ENCODE assay signal across 20 cellular contexts in genomic region chr16:1464196-1464893, GRCh38. TPM values are rescaled to one million over a fixed set of nuclear protein-coding genes. Genes with fewer than 3 reads are reported as not detected.
DNase-seq lines count a peak whose midpoint lies in the region; ATAC-seq, FAIRE-seq and TF ChIP-seq lines count a peak whose summit lies in the region.
"Had no signal": no experiment of that assay in that cellular context is flagged by ENCODE, and none has a peak within 500 bp of the region (broad histone marks: within the 10 kb centered on the region; RNA-seq: fewer than 3 reads in every experiment).

No MANE protein-coding gene starts in this region.

- no peak overlapping the region for H3K27ac Mint-ChIP-seq in CD8-positive, alpha-beta memory T cell
- H3K27ac Mint-ChIP-seq: CD4-positive, CD25-positive, alpha-beta regulatory T cell; GM23338 had no signal

- H3K14ac ChIP-seq in neuronal stem cell (ENCODE audit: low read length): no peak overlapping the region

- no peak overlapping the region for H3K9ac ChIP-seq in HepG2 (ENCODE audit: insufficient read depth, low read depth, low read length)
- no peak overlapping the region for H3K9ac ChIP-seq in neuronal stem cell (ENCODE audit: low read depth, low read length, poor library complexity)

- in situ Hi-C loops in HepG2 (cut with HindIII; ENCODE audit: extremely low pct_ligation_motif_present, low pct_unique_long_range_greater_than_20kb): no loop called here

- CTCF ChIA-PET in HepG2 (lab: Yijun Ruan, JAX; ENCODE audit: low intra/inter-chr PET ratio, low total read pairs): no interaction called here
- CTCF ChIA-PET in CD8-positive, alpha-beta memory T cell (lab: Charles Lee): no interaction called here

- intact Hi-C loops in right cardiac atrium (cut with DNase I): no loop called here
- intact Hi-C loops in left ventricle myocardium inferior (cut with micrococcal nuclease): no loop called here
- intact Hi-C loops in HepG2 (cut with micrococcal nuclease; ENCODE audit: unreplicated experiment): no loop called here
- intact Hi-C loops in stomach (cut with DNase I; ENCODE audit: low total_unique reads): no loop called here

- FAIRE-seq in HepG2 (lab: Jason Lieb, UNC): no peak
- FAIRE-seq: GM12878, GM18507 had no signal

- H3K9me3 ChIP-seq in right cardiac atrium (ENCODE audit: control insufficient read depth, low read length): no peaks in the 10 kb centered on the region
- no peaks in the 10 kb centered on the region for H3K9me3 ChIP-seq in left ventricle myocardium inferior (replicated peaks)
- H3K9me3 ChIP-seq in HepG2 (ENCODE audit: low read length): no peaks in the 10 kb centered on the region
- H3K9me3 ChIP-seq in neuronal stem cell (replicated peaks in 1 of 2; ENCODE audit: control insufficient read depth in 2 of 2, insufficient read depth in 1 of 2, low read depth in 1 of 2, low read length in 2 of 2): no peaks in the 10 kb centered on the region
- no peaks in the 10 kb centered on the region for H3K9me3 ChIP-seq in stomach
- no peaks in the 10 kb centered on the region for H3K9me3 ChIP-seq in CD8-positive, alpha-beta memory T cell (ENCODE audit: low read length)

- BruUV-seq in HepG2 (replicated peaks; lab: Mats Ljungman, UMichigan): no TSS peak

- H2AK5ac ChIP-seq in neuronal stem cell (ENCODE audit: low read depth, low read length): no peak overlapping the region

- H3K36me3 ChIP-seq in left ventricle myocardium inferior: peaks cover 24% of the 10 kb centered on the region
- H3K36me3 ChIP-seq in HepG2 (replicated peaks in 1 of 2; ENCODE audit: control insufficient read depth in 1 of 2, insufficient read depth in 2 of 2, low read length in 2 of 2): peaks cover 9 to 12% of the 10 kb centered on the region in 2 experiments; a peak in 3 of 5 replicates
- H3K36me3 ChIP-seq in neuronal stem cell (replicated peaks in 1 of 2; ENCODE audit: control insufficient read depth in 2 of 2, insufficient read depth in 2 of 2, low read length in 2 of 2): peaks cover 10 to 22% of the 10 kb centered on the region in 2 donors
- H3K36me3 ChIP-seq in stomach: peaks cover 12 to 59% (median 50%) of the 10 kb centered on the region in 4 donors
- H3K36me3 ChIP-seq in CD8-positive, alpha-beta memory T cell (ENCODE audit: insufficient read depth, low read length): no peaks in the 10 kb centered on the region

- no peak overlapping the region for H2BK12ac ChIP-seq in neuronal stem cell (ENCODE audit: low read length)

- H4K8ac ChIP-seq in neuronal stem cell (ENCODE audit: low read depth, low read length): no peak overlapping the region

- H3K36me3 Mint-ChIP-seq in CD8-positive, alpha-beta memory T cell: peaks cover 0 to 40% (median 3%) of the 10 kb centered on the region in 3 donors

- H3K4ac ChIP-seq in neuronal stem cell (ENCODE audit: low read length): no peak overlapping the region

- H3K4me1 Mint-ChIP-seq in CD8-positive, alpha-beta memory T cell: peaks cover 3 to 12% (median 5%) of the 10 kb centered on the region in 3 donors
- H3K4me1 Mint-ChIP-seq: GM23338 had no signal

- no peak overlapping the region for H2BK120ac ChIP-seq in neuronal stem cell (ENCODE audit: low read depth, low read length)

- no peaks in the 10 kb centered on the region for H3K4me1 ChIP-seq in right cardiac atrium (ENCODE audit: control insufficient read depth, insufficient read depth, low read length)
- H3K4me1 ChIP-seq in left ventricle myocardium inferior: peaks cover 16% of the 10 kb centered on the region
- H3K4me1 ChIP-seq in HepG2 (ENCODE audit: insufficient read depth, low read length): no peaks in the 10 kb centered on the region
- no peaks in the 10 kb centered on the region for H3K4me1 ChIP-seq in neuronal stem cell (ENCODE audit: control insufficient read depth in 2 of 2, insufficient read depth in 1 of 2, low read depth in 1 of 2, low read length in 2 of 2)
- H3K4me1 ChIP-seq in stomach: peaks cover 0 to 11% (median 3%) of the 10 kb centered on the region in 4 donors
- no peaks in the 10 kb centered on the region for H3K4me1 ChIP-seq in CD8-positive, alpha-beta memory T cell (ENCODE audit: insufficient read depth, low read length)

- H3K27me3 ChIP-seq in right cardiac atrium (ENCODE audit: control insufficient read depth, insufficient read depth) (no peaks in the 10 kb centered on the region), left ventricle myocardium inferior (ENCODE audit: low read depth) (no peaks in the 10 kb centered on the region), HepG2 (ENCODE audit: control insufficient read depth in 1 of 2, insufficient read depth in 2 of 2, low read length in 2 of 2) (no peaks in the 10 kb centered on the region), neuronal stem cell (ENCODE audit: control insufficient read depth in 3 of 3, insufficient read depth in 3 of 3, low read depth in 1 of 3, low read length in 3 of 3) (no peaks in the 10 kb centered on the region), stomach (no peaks in the 10 kb centered on the region)
- H3K27me3 ChIP-seq in CD8-positive, alpha-beta memory T cell (ENCODE audit: insufficient read depth, low read length, poor library complexity, severe bottlenecking): no peaks in the 10 kb centered on the region

- H3K4me3 ChIP-seq in right cardiac atrium (ENCODE audit: low read length) (no peak overlapping the region), left ventricle myocardium inferior (no peak overlapping the region), HepG2 (replicated peaks in 1 of 3; ENCODE audit: insufficient read depth in 1 of 3, low read depth in 2 of 3, low read length in 3 of 3) (no peak overlapping the region), neuronal stem cell (ENCODE audit: low read length in 2 of 2) (no peak overlapping the region), stomach (no peak overlapping the region)
- no peak overlapping the region for H3K4me3 ChIP-seq in CD8-positive, alpha-beta memory T cell (ENCODE audit: low read length)
- H3K4me3 ChIP-seq: GM12878, GM23338 had no signal

- H2BK5ac ChIP-seq in neuronal stem cell (ENCODE audit: low read length): peak overlapping the region; percentile 66

- H3K79me1 ChIP-seq in neuronal stem cell (ENCODE audit: low read depth, low read length): peaks cover 22% of the 10 kb centered on the region

- no peak overlapping the region for H3K18ac ChIP-seq in neuronal stem cell (ENCODE audit: low read length)

- no peak overlapping the region for H3K4me3 Mint-ChIP-seq in CD8-positive, alpha-beta memory T cell
- H3K4me3 Mint-ChIP-seq: CD4-positive, CD25-positive, alpha-beta regulatory T cell; GM23338 had no signal

- H3K4me2 ChIP-seq in HepG2 (ENCODE audit: low read depth, low read length) (no peak overlapping the region), neuronal stem cell (ENCODE audit: insufficient read depth, low read length, poor library complexity, severe bottlenecking) (no peak overlapping the region)
- H3K4me2 ChIP-seq: GM23338 had no signal

- H2BK15ac ChIP-seq in neuronal stem cell (ENCODE audit: low read length): no peak overlapping the region

- H3K23ac ChIP-seq in neuronal stem cell (ENCODE audit: low read depth, low read length, poor library complexity): no peak overlapping the region

- TF ChIP-seq CTCF in left ventricle myocardium inferior (IDR thresholded peaks at IDR 0.05; ENCODE audit: borderline replicate concordance) (no peak), HepG2 (CRISPR knock-in tag; IDR thresholded peaks at IDR 0.05) (no peak), stomach (IDR thresholded peaks at IDR 0.05) (no peak)

- ATAC-seq in right cardiac atrium: no peak
- no peak for ATAC-seq in HepG2
- no peak for ATAC-seq in HG02852 (IDR thresholded peaks at IDR 0.05; ENCODE audit: unreplicated experiment)
- ATAC-seq: GM12878, GM23338 had no signal

- 90% methylated on average over 41 of the region's 41 CpGs for WGBS in right cardiac atrium
- WGBS in HepG2 (ENCODE audit: low lambda C conversion rate): 95% methylated on average over 34 of the region's 41 CpGs
- WGBS in neuronal stem cell (ENCODE audit: extremely low coverage in 2 of 2, insufficient read length in 2 of 2, insufficient replicate concordance in 1 of 2), 2 donors: no CpG with 5 or more reads among the region's 41 CpGs
- 90 to 93% (median 91%) methylated on average over 33 to 41 of the region's 41 CpGs for WGBS in stomach, 5 donors

- H4K91ac ChIP-seq in neuronal stem cell (ENCODE audit: low read depth, low read length, poor library complexity): no peak overlapping the region

- TF ChIP-seq RAD21 in HepG2 (CRISPR knock-in tag; IDR thresholded peaks at IDR 0.05): no peak

- TF ChIP-seq EP300 in HepG2 (IDR thresholded peaks at IDR 0.05; ENCODE audit: low read depth in 2 of 2, low read length in 2 of 2) (no peak), HepG2 (CRISPR knock-in tag; IDR thresholded peaks at IDR 0.05; ENCODE audit: borderline replicate concordance) (no peak), stomach (IDR thresholded peaks at IDR 0.05) (no peak)

- H3K27ac ChIP-seq in right cardiac atrium (ENCODE audit: low read length) (no peak overlapping the region), left ventricle myocardium inferior (replicated peaks) (no peak overlapping the region), HepG2 (ENCODE audit: extremely low read length, insufficient read depth, low read length) (no peak overlapping the region), neuronal stem cell (replicated peaks; ENCODE audit: low read length) (no peak overlapping the region), stomach (no peak overlapping the region)
- no peak overlapping the region for H3K27ac ChIP-seq in CD8-positive, alpha-beta memory T cell (ENCODE audit: low read depth, low read length)
- H3K27ac ChIP-seq: 22Rv1 had no signal

- H2AFZ ChIP-seq in HepG2 (ENCODE audit: low read length) (no peak overlapping the region), neuronal stem cell (ENCODE audit: low read length) (no peak overlapping the region)
- H2AFZ ChIP-seq: GM23338 had no signal

- no peaks in the 10 kb centered on the region for H4K20me1 ChIP-seq in HepG2 (ENCODE audit: insufficient read depth, low read length)

- TF ChIP-seq POLR2A in HepG2 (IDR thresholded peaks at IDR 0.05; ENCODE audit: insufficient read depth in 1 of 2, low read depth in 2 of 2, low read length in 2 of 2) (no peak), stomach (IDR thresholded peaks at IDR 0.05) (no peak)

- peaks cover 9% of the 10 kb centered on the region for H3K79me2 ChIP-seq in HepG2 (ENCODE audit: insufficient read depth, low read length)

- DNase-seq in right cardiac atrium: peak in 2 of 3 donors; percentile 44 to 58
- DNase-seq in left ventricle myocardium inferior: no peak
- no peak for DNase-seq in HepG2 (ENCODE audit: low spot score)
- no peak for DNase-seq in neuronal stem cell (ENCODE audit: low spot score)
- DNase-seq in stomach: no peak
- no peak for DNase-seq in activated T-cell treated with anti-CD3 and anti-CD28 coated beads for 4 hours
- no peak for DNase-seq in CD8-positive, alpha-beta memory T cell
- DNase-seq: Calu3; CD4-positive, CD25-positive, alpha-beta regulatory T cell; DMS 273 treated with DMSO at 0.1 percent for 48 hours; H7 had no signal

- no peaks in the 10 kb centered on the region for H3K9me3 Mint-ChIP-seq in CD8-positive, alpha-beta memory T cell
- H3K9me3 Mint-ChIP-seq: GM23338 had no signal

- POLR2A ChIA-PET in HepG2 (lab: Yijun Ruan, JAX): no interaction called here
- POLR2A ChIA-PET in CD8-positive, alpha-beta memory T cell (lab: Charles Lee): no interaction called here

- H3K27me3 Mint-ChIP-seq in CD8-positive, alpha-beta memory T cell: no peaks in the 10 kb centered on the region
- H3K27me3 Mint-ChIP-seq: CD4-positive, CD25-positive, alpha-beta regulatory T cell had no signal

RNA-seq across cellular contexts. Expression of gene CLCN7, which starts 10.5 kb away (rescaled TPM):
- total RNA-seq in right cardiac atrium: 10 to 100 TPM; 32.9 to 54.8 (median 49.0) TPM
- 35.7 TPM for polyA plus RNA-seq in right cardiac atrium
- 45.3 TPM for total RNA-seq in left ventricle myocardium inferior
- total RNA-seq in HepG2 (2016; rRNA removed; fragmentation: Illumina TruSeq; extraction: Trizol): 9.8 and 25.1 TPM in 2 replicates
- total RNA-seq in HepG2 (2016; cell fraction: cytosol; rRNA removed; fragmentation: Illumina TruSeq; extraction: Trizol; ENCODE audit: low read depth): 8.5 and 9.5 TPM in 2 replicates
- total RNA-seq in HepG2 (2016; cell fraction: insoluble cytoplasmic fraction; rRNA removed; fragmentation: Illumina TruSeq; extraction: Trizol): 6.2 and 24.1 TPM in 2 replicates
- 6.7 and 7.5 TPM in 2 replicates for total RNA-seq in HepG2 (2016; cell fraction: membrane; rRNA removed; fragmentation: Illumina TruSeq; extraction: Trizol)
- 22.9 and 27.4 TPM in 2 replicates for total RNA-seq in HepG2 (2016; cell fraction: nucleus; rRNA removed; fragmentation: Illumina TruSeq; extraction: Trizol)
- polyA plus RNA-seq in HepG2 (2011; rRNA removed): 24.6 and 33.6 TPM in 2 replicates
- 11.6 and 26.3 TPM in 2 replicates for polyA plus RNA-seq in HepG2 (2011; cell fraction: cytosol; rRNA removed)
- polyA plus RNA-seq in HepG2 (2011; cell fraction: nucleus; rRNA removed): 413 and 489 TPM in 2 replicates
- polyA plus RNA-seq in HepG2 (2012): 30.8 and 56.7 TPM in 2 replicates
- polyA plus RNA-seq in HepG2 (2016; cell fraction: cytosol; fragmentation: Illumina TruSeq; extraction: Trizol; ENCODE audit: low read depth): 1.7 and 1.8 TPM in 2 replicates
- polyA plus RNA-seq in HepG2 (2016; cell fraction: insoluble cytoplasmic fraction; fragmentation: Illumina TruSeq; extraction: Trizol; ENCODE audit: low read depth): 6.7 and 9.1 TPM in 2 replicates
- 3.8 and 6.1 TPM in 2 replicates for polyA plus RNA-seq in HepG2 (2016; cell fraction: membrane; fragmentation: Illumina TruSeq; extraction: Trizol; ENCODE audit: low read depth)
- 78.0 and 79.0 TPM in 2 replicates for polyA plus RNA-seq in HepG2 (2016; cell fraction: nucleus; fragmentation: Illumina TruSeq; extraction: Trizol; ENCODE audit: insufficient read depth, low read depth)
- 47.8 and 83.3 TPM in 2 replicates for polyA minus RNA-seq in HepG2 (2011; rRNA and poly(A)+ RNA removed; ENCODE audit: low replicate concordance)
- polyA minus RNA-seq in HepG2 (2011; cell fraction: cytosol; rRNA and poly(A)+ RNA removed): 15.7 and 20.3 TPM in 2 replicates
- 46.9 and 49.4 TPM in 2 replicates for polyA minus RNA-seq in HepG2 (2011; cell fraction: nucleus; rRNA and poly(A)+ RNA removed)
- 32.7 TPM for polyA plus RNA-seq in neuronal stem cell (2013, experiment 1 of 2)
- 28.0 TPM for polyA plus RNA-seq in neuronal stem cell (2013, experiment 2 of 2)
- 100 to 1,000 TPM in 2 of 5 donors, 10 to 100 TPM in 3; 47.2 to 489 (median 69.1) TPM for total RNA-seq in stomach
- 10 to 100 TPM in 2 of 3 donors, 1 to 10 TPM in 1; 8.7 to 36.5 (median 27.3) TPM for polyA plus RNA-seq in stomach
- total RNA-seq in CD8-positive, alpha-beta memory T cell: 10 to 100 TPM; 52.8 to 59.1 TPM
- polyA plus RNA-seq in CD8-positive, alpha-beta memory T cell: 29.3 TPM

RNA-seq across cellular contexts. Expression of gene CCDC154, which starts 20.0 kb away (rescaled TPM):
- total RNA-seq in right cardiac atrium (1 to 10 TPM in 2 of 4 donors, under 1 TPM in 2; 0.39 to 1.8 (median 0.89) TPM), left ventricle myocardium inferior (1.3 TPM), HepG2 (2016; rRNA removed; fragmentation: Illumina TruSeq; extraction: Trizol) (1.5 and 1.8 TPM in 2 replicates), stomach (not detected)
- polyA plus RNA-seq in right cardiac atrium (0.50 TPM), HepG2 (2011; rRNA removed) (0.84 and 0.92 TPM in 2 replicates), stomach (1 to 10 TPM in 2 of 3 donors, under 1 TPM in 1; 0.31 to 4.5 (median 3.1) TPM)
- total RNA-seq in HepG2 (2016; cell fraction: cytosol; rRNA removed; fragmentation: Illumina TruSeq; extraction: Trizol; ENCODE audit: low read depth): 0.61 and 0.79 TPM in 2 replicates
- total RNA-seq in HepG2 (2016; cell fraction: insoluble cytoplasmic fraction; rRNA removed; fragmentation: Illumina TruSeq; extraction: Trizol): 1.4 and 1.7 TPM in 2 replicates
- 0.83 and 1.1 TPM in 2 replicates for total RNA-seq in HepG2 (2016; cell fraction: membrane; rRNA removed; fragmentation: Illumina TruSeq; extraction: Trizol)
- total RNA-seq in HepG2 (2016; cell fraction: nucleus; rRNA removed; fragmentation: Illumina TruSeq; extraction: Trizol): 0.31 TPM in 1 of 2 replicates, not detected in the other
- polyA plus RNA-seq in HepG2 (2011; cell fraction: cytosol; rRNA removed): 0.24 and 0.56 TPM in 2 replicates
- polyA plus RNA-seq in HepG2 (2011; cell fraction: nucleus; rRNA removed): 2.1 and 2.4 TPM in 2 replicates
- 0.48 and 1.2 TPM in 2 replicates for polyA plus RNA-seq in HepG2 (2012)
- polyA plus RNA-seq in HepG2 (2016; cell fraction: cytosol; fragmentation: Illumina TruSeq; extraction: Trizol; ENCODE audit: low read depth): 0.92 and 1.0 TPM in 2 replicates
- 0.65 and 1.6 TPM in 2 replicates for polyA plus RNA-seq in HepG2 (2016; cell fraction: insoluble cytoplasmic fraction; fragmentation: Illumina TruSeq; extraction: Trizol; ENCODE audit: low read depth)
- polyA plus RNA-seq in HepG2 (2016; cell fraction: membrane; fragmentation: Illumina TruSeq; extraction: Trizol; ENCODE audit: low read depth): 0.45 and 0.71 TPM in 2 replicates
- polyA plus RNA-seq in HepG2 (2016; cell fraction: nucleus; fragmentation: Illumina TruSeq; extraction: Trizol; ENCODE audit: insufficient read depth, low read depth): 2.3 and 3.5 TPM in 2 replicates
- not detected in 2 replicates for polyA minus RNA-seq in HepG2 (2011; rRNA and poly(A)+ RNA removed; ENCODE audit: low replicate concordance)
- not detected in 2 replicates for polyA minus RNA-seq in HepG2 (2011; cell fraction: cytosol; rRNA and poly(A)+ RNA removed)
- 0.12 and 0.26 TPM in 2 replicates for polyA minus RNA-seq in HepG2 (2011; cell fraction: nucleus; rRNA and poly(A)+ RNA removed)
- 0.86 TPM for polyA plus RNA-seq in neuronal stem cell (2013, experiment 1 of 2)
- polyA plus RNA-seq in neuronal stem cell (2013, experiment 2 of 2): 1.2 TPM
- 1 to 10 TPM; 2.3 to 2.8 TPM for total RNA-seq in CD8-positive, alpha-beta memory T cell
- not detected for polyA plus RNA-seq in CD8-positive, alpha-beta memory T cell
- total RNA-seq: Daoy, GM23338, H7 had no signal
- polyA plus RNA-seq: CD4-positive, CD25-positive, alpha-beta regulatory T cell had no signal

RNA-seq across cellular contexts. Expression of gene PTX4, which starts 24.4 kb away (rescaled TPM):
- total RNA-seq in right cardiac atrium (under 1 TPM in 2 of 4 donors, not detected in 2; 0.18 to 0.28 TPM), left ventricle myocardium inferior (not detected), HepG2 (2016; rRNA removed; fragmentation: Illumina TruSeq; extraction: Trizol) (not detected in 2 replicates), stomach (not detected)
- polyA plus RNA-seq in right cardiac atrium (0.09 TPM), HepG2 (2011; rRNA removed) (0.04 TPM in 1 of 2 replicates, not detected in the other), stomach (not detected)
- not detected in 2 replicates for total RNA-seq in HepG2 (2016; cell fraction: cytosol; rRNA removed; fragmentation: Illumina TruSeq; extraction: Trizol; ENCODE audit: low read depth)
- total RNA-seq in HepG2 (2016; cell fraction: insoluble cytoplasmic fraction; rRNA removed; fragmentation: Illumina TruSeq; extraction: Trizol): not detected in 2 replicates
- not detected in 2 replicates for total RNA-seq in HepG2 (2016; cell fraction: membrane; rRNA removed; fragmentation: Illumina TruSeq; extraction: Trizol)
- not detected in 2 replicates for total RNA-seq in HepG2 (2016; cell fraction: nucleus; rRNA removed; fragmentation: Illumina TruSeq; extraction: Trizol)
- polyA plus RNA-seq in HepG2 (2011; cell fraction: cytosol; rRNA removed): 0.04 TPM in 1 of 2 replicates, not detected in the other
- not detected in 2 replicates for polyA plus RNA-seq in HepG2 (2011; cell fraction: nucleus; rRNA removed)
- not detected in 2 replicates for polyA plus RNA-seq in HepG2 (2012)
- polyA plus RNA-seq in HepG2 (2016; cell fraction: cytosol; fragmentation: Illumina TruSeq; extraction: Trizol; ENCODE audit: low read depth): not detected in 2 replicates
- not detected in 2 replicates for polyA plus RNA-seq in HepG2 (2016; cell fraction: insoluble cytoplasmic fraction; fragmentation: Illumina TruSeq; extraction: Trizol; ENCODE audit: low read depth)
- not detected in 2 replicates for polyA plus RNA-seq in HepG2 (2016; cell fraction: membrane; fragmentation: Illumina TruSeq; extraction: Trizol; ENCODE audit: low read depth)
- polyA plus RNA-seq in HepG2 (2016; cell fraction: nucleus; fragmentation: Illumina TruSeq; extraction: Trizol; ENCODE audit: insufficient read depth, low read depth): not detected in 2 replicates
- polyA minus RNA-seq in HepG2 (2011; rRNA and poly(A)+ RNA removed; ENCODE audit: low replicate concordance): not detected in 2 replicates
- polyA minus RNA-seq in HepG2 (2011; cell fraction: cytosol; rRNA and poly(A)+ RNA removed): not detected in 2 replicates
- not detected in 2 replicates for polyA minus RNA-seq in HepG2 (2011; cell fraction: nucleus; rRNA and poly(A)+ RNA removed)
- polyA plus RNA-seq in neuronal stem cell (2013, experiment 1 of 2): not detected
- not detected for polyA plus RNA-seq in neuronal stem cell (2013, experiment 2 of 2)
- total RNA-seq in CD8-positive, alpha-beta memory T cell: not detected
- polyA plus RNA-seq in CD8-positive, alpha-beta memory T cell: not detected
- total RNA-seq: A673; Calu3; CD4-positive, CD25-positive, alpha-beta regulatory T cell; Daoy; GM12878; GM23338; H7; HT1080 had no signal
- polyA plus RNA-seq: BJ; CD4-positive, CD25-positive, alpha-beta regulatory T cell; GM12878; GM23338 had no signal

RNA-seq across cellular contexts. Expression of gene TELO2, which starts 28.8 kb away (rescaled TPM):
- total RNA-seq in right cardiac atrium: 10 to 100 TPM; 21.2 to 29.2 (median 23.2) TPM
- 24.6 TPM for polyA plus RNA-seq in right cardiac atrium
- 17.7 TPM for total RNA-seq in left ventricle myocardium inferior
- 8.9 and 17.9 TPM in 2 replicates for total RNA-seq in HepG2 (2016; rRNA removed; fragmentation: Illumina TruSeq; extraction: Trizol)
- 4.6 and 5.6 TPM in 2 replicates for total RNA-seq in HepG2 (2016; cell fraction: cytosol; rRNA removed; fragmentation: Illumina TruSeq; extraction: Trizol; ENCODE audit: low read depth)
- total RNA-seq in HepG2 (2016; cell fraction: insoluble cytoplasmic fraction; rRNA removed; fragmentation: Illumina TruSeq; extraction: Trizol): 8.4 and 19.3 TPM in 2 replicates
- 5.9 and 7.0 TPM in 2 replicates for total RNA-seq in HepG2 (2016; cell fraction: membrane; rRNA removed; fragmentation: Illumina TruSeq; extraction: Trizol)
- 21.0 and 26.7 TPM in 2 replicates for total RNA-seq in HepG2 (2016; cell fraction: nucleus; rRNA removed; fragmentation: Illumina TruSeq; extraction: Trizol)
- 10.1 and 12.5 TPM in 2 replicates for polyA plus RNA-seq in HepG2 (2011; rRNA removed)
- polyA plus RNA-seq in HepG2 (2011; cell fraction: cytosol; rRNA removed): 4.0 and 7.4 TPM in 2 replicates
- polyA plus RNA-seq in HepG2 (2011; cell fraction: nucleus; rRNA removed): 188 and 244 TPM in 2 replicates
- polyA plus RNA-seq in HepG2 (2012): 11.3 and 13.8 TPM in 2 replicates
- 1.7 and 2.3 TPM in 2 replicates for polyA plus RNA-seq in HepG2 (2016; cell fraction: cytosol; fragmentation: Illumina TruSeq; extraction: Trizol; ENCODE audit: low read depth)
- 9.6 and 13.7 TPM in 2 replicates for polyA plus RNA-seq in HepG2 (2016; cell fraction: insoluble cytoplasmic fraction; fragmentation: Illumina TruSeq; extraction: Trizol; ENCODE audit: low read depth)
- polyA plus RNA-seq in HepG2 (2016; cell fraction: membrane; fragmentation: Illumina TruSeq; extraction: Trizol; ENCODE audit: low read depth): 2.9 and 3.2 TPM in 2 replicates
- 87.0 and 87.4 TPM in 2 replicates for polyA plus RNA-seq in HepG2 (2016; cell fraction: nucleus; fragmentation: Illumina TruSeq; extraction: Trizol; ENCODE audit: insufficient read depth, low read depth)
- polyA minus RNA-seq in HepG2 (2011; rRNA and poly(A)+ RNA removed; ENCODE audit: low replicate concordance): 11.5 and 12.7 TPM in 2 replicates
- 6.3 and 9.0 TPM in 2 replicates for polyA minus RNA-seq in HepG2 (2011; cell fraction: cytosol; rRNA and poly(A)+ RNA removed)
- 18.6 and 19.7 TPM in 2 replicates for polyA minus RNA-seq in HepG2 (2011; cell fraction: nucleus; rRNA and poly(A)+ RNA removed)
- polyA plus RNA-seq in neuronal stem cell (2013, experiment 1 of 2): 17.1 TPM
- 16.7 TPM for polyA plus RNA-seq in neuronal stem cell (2013, experiment 2 of 2)
- 100 to 1,000 TPM in 2 of 5 donors, 10 to 100 TPM in 3; 23.5 to 107 (median 29.8) TPM for total RNA-seq in stomach
- polyA plus RNA-seq in stomach: 10 to 100 TPM; 12.4 to 53.6 (median 34.4) TPM
- 10 to 100 TPM; 84.7 to 84.9 TPM for total RNA-seq in CD8-positive, alpha-beta memory T cell
- 14.0 TPM for polyA plus RNA-seq in CD8-positive, alpha-beta memory T cell

RNA-seq across cellular contexts. Expression of gene PERCC1, which starts 33.5 kb away (rescaled TPM):
- total RNA-seq in right cardiac atrium: under 1 TPM in 1 of 4 donors, not detected in 3; 0.26 TPM
- 0.18 TPM for polyA plus RNA-seq in right cardiac atrium
- total RNA-seq in left ventricle myocardium inferior: not detected
- total RNA-seq in HepG2 (2016; rRNA removed; fragmentation: Illumina TruSeq; extraction: Trizol): 0.15 TPM in 1 of 2 replicates, not detected in the other
- not detected in 2 replicates for total RNA-seq in HepG2 (2016; cell fraction: cytosol; rRNA removed; fragmentation: Illumina TruSeq; extraction: Trizol; ENCODE audit: low read depth)
- total RNA-seq in HepG2 (2016; cell fraction: insoluble cytoplasmic fraction; rRNA removed; fragmentation: Illumina TruSeq; extraction: Trizol): 0.13 TPM in 1 of 2 replicates, not detected in the other
- total RNA-seq in HepG2 (2016; cell fraction: membrane; rRNA removed; fragmentation: Illumina TruSeq; extraction: Trizol): not detected in 2 replicates
- not detected in 2 replicates for total RNA-seq in HepG2 (2016; cell fraction: nucleus; rRNA removed; fragmentation: Illumina TruSeq; extraction: Trizol)
- polyA plus RNA-seq in HepG2 (2011; rRNA removed): not detected in 2 replicates
- polyA plus RNA-seq in HepG2 (2011; cell fraction: cytosol; rRNA removed): not detected in 2 replicates
- polyA plus RNA-seq in HepG2 (2011; cell fraction: nucleus; rRNA removed): not detected in 2 replicates
- not detected in 2 replicates for polyA plus RNA-seq in HepG2 (2012)
- not detected in 2 replicates for polyA plus RNA-seq in HepG2 (2016; cell fraction: cytosol; fragmentation: Illumina TruSeq; extraction: Trizol; ENCODE audit: low read depth)
- not detected in 2 replicates for polyA plus RNA-seq in HepG2 (2016; cell fraction: insoluble cytoplasmic fraction; fragmentation: Illumina TruSeq; extraction: Trizol; ENCODE audit: low read depth)
- polyA plus RNA-seq in HepG2 (2016; cell fraction: membrane; fragmentation: Illumina TruSeq; extraction: Trizol; ENCODE audit: low read depth): not detected in 2 replicates
- not detected in 2 replicates for polyA plus RNA-seq in HepG2 (2016; cell fraction: nucleus; fragmentation: Illumina TruSeq; extraction: Trizol; ENCODE audit: insufficient read depth, low read depth)
- not detected in 2 replicates for polyA minus RNA-seq in HepG2 (2011; rRNA and poly(A)+ RNA removed; ENCODE audit: low replicate concordance)
- polyA minus RNA-seq in HepG2 (2011; cell fraction: cytosol; rRNA and poly(A)+ RNA removed): not detected in 2 replicates
- not detected in 2 replicates for polyA minus RNA-seq in HepG2 (2011; cell fraction: nucleus; rRNA and poly(A)+ RNA removed)
- polyA plus RNA-seq in neuronal stem cell (2013, experiment 1 of 2): not detected
- not detected for polyA plus RNA-seq in neuronal stem cell (2013, experiment 2 of 2)
- total RNA-seq in stomach: 10 to 100 TPM in 1 of 5 donors, 1 to 10 TPM in 1, not detected in 3; 2.0 to 21.4 TPM
- polyA plus RNA-seq in stomach: 1 to 10 TPM in 1 of 3 donors, not detected in 2; 3.3 TPM
- total RNA-seq in CD8-positive, alpha-beta memory T cell: under 1 TPM; 0.33 to 0.48 TPM
- polyA plus RNA-seq in CD8-positive, alpha-beta memory T cell: not detected
- total RNA-seq: A673; Calu3; CD4-positive, CD25-positive, alpha-beta regulatory T cell; Daoy; GM12878; GM23338; H7; HT1080 had no signal
- polyA plus RNA-seq: BJ; CD4-positive, CD25-positive, alpha-beta regulatory T cell; GM12878; GM23338 had no signal

Comparison
In these comparisons a context has a peak if more than half of its experiments do, and no peak if none do; other contexts are left out.
1. DNase-seq: peak in right cardiac atrium (2 of 3); none in left ventricle myocardium inferior (single experiment), HepG2 (single experiment), neuronal stem cell (single experiment), stomach (single experiment), activated T-cell treated with anti-CD3 and anti-CD28 coated beads for 4 hours (single experiment) and CD8-positive, alpha-beta memory T cell (0 of 5).